27 cellular contexts compared by ENCODE assay signal in genomic region chr3:34283743-34284142, GRCh38.
"Had no signal": no experiment of that assay in that cellular context is flagged by ENCODE, and none has a peak within 500 bp of the region (broad histone marks: within the 10 kb centered on the region; RNA-seq: fewer than 3 reads in every experiment).

No MANE protein-coding gene starts in this region.

- H3K27ac Mint-ChIP-seq: memory B cell; natural killer cell; progenitor cell of endocrine pancreas; stimulated activated naive CD8-positive, alpha-beta T cell treated with anti-CD3 and anti-CD28 coated beads, Interleukin-15, amount 100 ng/mL, for 72 hours had no signal

- H3K27ac ChIP-seq: coronary artery, esophagus muscularis mucosa, foreskin keratinocyte, gastroesophageal sphincter, heart left ventricle, lower lobe of right lung, neutrophil, parathyroid adenoma, right lobe of liver, suprapubic skin, transverse colon had no signal

- H3K79me2 ChIP-seq: parathyroid adenoma had no signal

- H3K27me3 ChIP-seq: esophagus muscularis mucosa, foreskin keratinocyte, gastroesophageal sphincter, heart left ventricle, neutrophil, right lobe of liver, suprapubic skin, transverse colon had no signal

- H3K9ac ChIP-seq: parathyroid adenoma had no signal

- H3K36me3 ChIP-seq: esophagus muscularis mucosa, gastroesophageal sphincter, heart left ventricle, lower lobe of right lung, neutrophil, right lobe of liver, suprapubic skin, transverse colon had no signal

- ATAC-seq: foreskin keratinocyte; gastroesophageal sphincter; heart left ventricle; left colon; left ventricle myocardium superior; lower lobe of right lung; natural killer cell; right lobe of liver; stimulated activated naive CD8-positive, alpha-beta T cell treated with anti-CD3 and anti-CD28 coated beads, Interleukin-15, amount 100 ng/mL, for 72 hours had no signal

- H3K4me1 ChIP-seq: foreskin keratinocyte, lower lobe of right lung, parathyroid adenoma, right lobe of liver, suprapubic skin, transverse colon had no signal

- H3K36me3 Mint-ChIP-seq: natural killer cell had no signal

- H3K27me3 Mint-ChIP-seq: progenitor cell of endocrine pancreas; stimulated activated naive CD8-positive, alpha-beta T cell treated with anti-CD3 and anti-CD28 coated beads, Interleukin-15, amount 100 ng/mL, for 72 hours had no signal

- H3K4me1 Mint-ChIP-seq: memory B cell; natural killer cell; stimulated activated naive CD8-positive, alpha-beta T cell treated with anti-CD3 and anti-CD28 coated beads, Interleukin-15, amount 100 ng/mL, for 72 hours had no signal

- H3K9me3 ChIP-seq: esophagus muscularis mucosa, gastroesophageal sphincter, heart left ventricle, lower lobe of right lung, neutrophil, right lobe of liver, suprapubic skin, transverse colon had no signal

- DNase-seq: dermis blood vessel endothelial cell; effector memory CD4-positive, alpha-beta T cell; foreskin keratinocyte; heart left ventricle; hippocampal formation; left colon; left ventricle myocardium superior; lower lobe of right lung; natural killer cell; right lobe of liver; small intestine; stimulated activated CD4-positive, alpha-beta T cell treated with anti-CD3 and anti-CD28 coated beads, Interleukin-12 subunit alpha, Interleukin-12 subunit beta, amount 100 ng/mL, for 4 hours; stimulated activated CD4-positive, alpha-beta T cell treated with anti-CD3 and anti-CD28 coated beads, Interleukin-1b, Interleukin-23, amount 100 ng/mL, for 48 hours; stimulated activated CD4-positive, alpha-beta T cell treated with anti-CD3 and anti-CD28 coated beads, Interleukin-4, amount 100 ng/mL, for 1 hour; stimulated activated CD8-positive, alpha-beta memory T cell treated with anti-CD3 and anti-CD28 coated beads, Interleukin-4, amount 100 ng/mL, for 48 hours; stimulated activated naive CD4-positive, alpha-beta T cell; stimulated activated naive CD8-positive, alpha-beta T cell treated with anti-CD3 and anti-CD28 coated beads, Interleukin-15, amount 100 ng/mL, for 72 hours; transverse colon had no signal

- H3K4me3 Mint-ChIP-seq: memory B cell; natural killer cell; neural crest cell; stimulated activated naive CD8-positive, alpha-beta T cell treated with anti-CD3 and anti-CD28 coated beads, Interleukin-15, amount 100 ng/mL, for 72 hours had no signal

- H3K4me3 ChIP-seq: coronary artery, esophagus muscularis mucosa, gastroesophageal sphincter, heart left ventricle, lower lobe of right lung, right lobe of liver, suprapubic skin, transverse colon had no signal

- H2AFZ ChIP-seq: parathyroid adenoma had no signal
